15 cellular contexts compared by ENCODE assay signal in the genomic region with DNA sequence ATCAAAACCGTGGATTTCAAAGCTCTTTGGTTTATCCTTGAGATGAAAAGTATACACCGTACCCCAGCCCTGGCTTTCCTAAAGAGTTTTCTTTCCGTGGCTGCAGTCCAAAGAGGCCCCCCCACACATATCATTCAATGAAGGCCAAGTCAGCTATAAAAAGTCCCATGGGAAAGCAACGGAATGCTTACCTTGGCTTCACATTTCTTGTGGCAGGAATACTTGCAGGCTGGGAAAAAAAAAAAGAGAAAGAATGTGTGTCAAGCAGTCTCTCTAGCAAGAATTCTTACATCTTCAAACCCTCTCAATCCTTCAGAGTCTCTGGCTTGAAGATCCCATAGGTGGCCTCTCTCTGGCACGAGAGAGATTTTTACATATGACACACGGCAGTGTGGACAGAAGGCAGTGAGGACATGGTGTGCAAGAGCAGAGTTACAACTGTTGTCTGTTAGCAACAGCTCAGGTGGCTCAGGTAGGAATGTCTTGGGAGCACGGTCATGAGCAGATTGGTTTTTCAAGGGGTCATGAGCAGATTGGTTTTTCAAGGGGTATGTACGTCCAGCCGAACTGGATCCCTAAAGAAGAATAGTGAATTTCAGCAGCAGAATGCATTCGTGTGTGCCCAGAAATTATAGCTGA.
DNase-seq lines count a peak whose midpoint lies in the region; ATAC-seq and TF ChIP-seq lines count a peak whose summit lies in the region.
"Had no signal": no experiment of that assay in that cellular context is flagged by ENCODE, and none has a peak within 500 bp of the region (broad histone marks: within the 10 kb centered on the region; RNA-seq: fewer than 3 reads in every experiment).

No MANE protein-coding gene starts in this region.

- ATAC-seq in Panc1 (no peak), HG02840 (IDR thresholded peaks at IDR 0.05; ENCODE audit: low FRiP score, unreplicated experiment) (no peak), GM21515 (IDR thresholded peaks at IDR 0.05; ENCODE audit: unreplicated experiment) (no peak), GM21360 (IDR thresholded peaks at IDR 0.05; ENCODE audit: unreplicated experiment) (no peak)
- ATAC-seq: foreskin keratinocyte, mucosa of descending colon had no signal

- H3K27me3 ChIP-seq in Panc1 (ENCODE audit: control insufficient read depth, insufficient read depth, low read length) (no peaks in the 10 kb centered on the region), vagina (no peaks in the 10 kb centered on the region)
- H3K27me3 ChIP-seq: foreskin keratinocyte had no signal

- no peak for TF ChIP-seq CTCF in AG04449 (IDR thresholded peaks at IDR 0.05; ENCODE audit: insufficient read depth, low read length, missing control alignments)
- no peak for TF ChIP-seq CTCF in Panc1 (IDR thresholded peaks at IDR 0.05)
- no peak for TF ChIP-seq CTCF in fibroblast of pulmonary artery (IDR thresholded peaks at IDR 0.05; ENCODE audit: low read length, missing control alignments)
- no peak for TF ChIP-seq CTCF in vagina (IDR thresholded peaks at IDR 0.05)

- TF ChIP-seq POLR2A in vagina (IDR thresholded peaks at IDR 0.05), result no peak

- H3K4me1 ChIP-seq in Panc1 (ENCODE audit: control insufficient read depth, insufficient read depth, low read length) (peaks cover 97% of the 10 kb centered on the region), vagina (peaks cover 31% of the 10 kb centered on the region)
- H3K4me1 ChIP-seq: foreskin keratinocyte had no signal

- BruUV-seq in Panc1 (replicated peaks; lab: Mats Ljungman, UMichigan), result no TSS peak

- CTCF ChIA-PET in AG04449 (lab: Yijun Ruan, JAX) (no interaction called here), Panc1 (lab: Charles Lee) (interaction anchor here (0.5 kb wide), 1 partner anchor 58 kb away, joined by 4 read pairs; no protein-coding TSS in a partner anchor)

- H3K4me3 ChIP-seq in AG04449 (ENCODE audit: low read depth, low read length), result no peak overlapping the region
- H3K4me3 ChIP-seq in Panc1 (ENCODE audit: low read depth in 2 of 2, low read length in 2 of 2), result no peak overlapping the region
- no peak overlapping the region for H3K4me3 ChIP-seq in fibroblast of pulmonary artery (replicated peaks; ENCODE audit: low read depth, low read length)
- H3K4me3 ChIP-seq in vagina, result no peak overlapping the region
- H3K4me3 ChIP-seq: mucosa of descending colon had no signal

- H3K27ac ChIP-seq in Panc1 (ENCODE audit: low read length), result peak overlapping the region; percentile 91
- H3K27ac ChIP-seq in vagina, result no peak overlapping the region
- H3K27ac ChIP-seq: foreskin keratinocyte had no signal

- intact Hi-C loops in Panc1 (cut with micrococcal nuclease; ENCODE audit: unreplicated experiment) (no loop called here), posterior vena cava (cut with DNase I) (no loop called here), vagina (cut with DNase I) (no loop called here)

- no peaks in the 10 kb centered on the region for H3K9me3 ChIP-seq in Panc1 (ENCODE audit: control insufficient read depth, insufficient read depth, low read depth, low read length)
- H3K9me3 ChIP-seq in vagina, result no peaks in the 10 kb centered on the region
- H3K9me3 ChIP-seq: mucosa of descending colon had no signal

- H3K36me3 ChIP-seq in Panc1 (ENCODE audit: control insufficient read depth, insufficient read depth, low read length), result peaks cover 43% of the 10 kb centered on the region
- H3K36me3 ChIP-seq in vagina, result no peaks in the 10 kb centered on the region

- peak; percentile 68 for DNase-seq in AG04449 (ENCODE audit: low read depth, low spot score)
- DNase-seq in Panc1 (ENCODE audit: low read depth, low spot score), result no peak
- DNase-seq in fibroblast of pulmonary artery (ENCODE audit: low read depth), result peak; percentile 86
- peak; percentile 49 for DNase-seq in posterior vena cava (ENCODE audit: low spot score)
- DNase-seq in vagina (ENCODE audit: extremely low spot score in 2 of 2), result no peak
- DNase-seq: activated CD4-positive, alpha-beta T cell treated with anti-CD3 and anti-CD28 coated beads, Interleukin-2, amount 50 U/mL, for 1 hour; activated T-cell treated with anti-CD3 and anti-CD28 coated beads, Interleukin-2, amount 50 U/mL, for 24 hours; amniotic stem cell; effector memory CD4-positive, alpha-beta T cell; foreskin keratinocyte; stimulated activated CD4-positive, alpha-beta T cell treated with anti-CD3 and anti-CD28 coated beads, Interleukin-4, amount 100 ng/mL, for 24 hours had no signal

- POLR2A ChIA-PET in AG04449 (lab: Yijun Ruan, JAX), result no interaction called here
- POLR2A ChIA-PET in Panc1 (lab: Charles Lee), result no interaction called here

- in situ Hi-C loops in Panc1 (cut with HindIII; ENCODE audit: low pct_unique_long_range_greater_than_20kb, low sequenced_read_pairs), result no loop called here

Comparison
In these comparisons a context has a peak if more than half of its experiments do, and no peak if none do; other contexts are left out.
1. DNase-seq: peak in AG04449 (single experiment), fibroblast of pulmonary artery (single experiment) and posterior vena cava (single experiment); none in Panc1 (single experiment) and vagina (0 of 2).